ENCODE assay signal across 19 cellular contexts in the genomic region with DNA sequence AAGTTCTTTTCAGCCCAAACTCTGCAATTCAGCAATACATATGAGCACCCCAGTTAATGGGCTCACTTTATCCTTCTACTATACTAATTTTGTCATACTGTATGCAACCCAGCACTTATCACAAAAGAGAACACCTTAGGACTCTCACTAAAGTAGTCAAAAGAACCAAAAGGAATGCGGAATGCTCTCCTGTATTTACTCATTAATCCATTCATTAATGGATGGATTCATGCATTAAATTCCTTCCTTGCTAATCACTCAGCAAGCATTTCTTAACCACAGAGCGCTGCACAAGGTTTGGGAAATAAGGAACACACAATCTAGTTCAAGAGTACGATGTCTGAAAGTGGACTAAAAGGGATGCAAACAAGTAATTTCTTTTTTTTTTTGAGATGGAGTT.
"Had no signal": no experiment of that assay in that cellular context is flagged by ENCODE, and none has a peak within 500 bp of the region (broad histone marks: within the 10 kb centered on the region; RNA-seq: fewer than 3 reads in every experiment).

No MANE protein-coding gene starts in this region.

- ATAC-seq: left colon; right lobe of liver; stimulated activated effector memory CD8-positive, alpha-beta T cell treated with anti-CD3 and anti-CD28 coated beads, Interleukin-12 subunit alpha, Interleukin-12 subunit beta, amount 100 ng/mL, for 72 hours had no signal

- H3K9me2 ChIP-seq: SK-N-SH had no signal

- H3K4me3 Mint-ChIP-seq: activated B cell treated with CpG ODN at 0.5 μM for 24 hours; activated CD4-positive, alpha-beta memory T cell treated with anti-CD3 and anti-CD28 coated beads, Interleukin-2, amount 10 ng/mL, durations not matched to agents 7 days and 5 days; dendritic cell treated with granulocyte-macrophage colony-stimulating factor and Interleukin-4, amounts not matched to agents 40 ng/mL and 50 ng/mL, for 4 days; stimulated activated effector memory CD8-positive, alpha-beta T cell treated with anti-CD3 and anti-CD28 coated beads, Interleukin-12 subunit alpha, Interleukin-12 subunit beta, amount 100 ng/mL, for 72 hours; T-helper 2 cell treated with Interferon-gamma antibody and Interleukin-4, amounts not matched to agents 5 μg/mL and 100 μg/mL, for 36 hours had no signal

- H3K36me3 ChIP-seq: ascending aorta, esophagus squamous epithelium, prostate gland, right lobe of liver, thoracic aorta had no signal

- H3K36me3 Mint-ChIP-seq: stimulated activated effector memory CD8-positive, alpha-beta T cell treated with anti-CD3 and anti-CD28 coated beads, Interleukin-12 subunit alpha, Interleukin-12 subunit beta, amount 100 ng/mL, for 72 hours had no signal

- H3K4me3 ChIP-seq: ascending aorta, esophagus squamous epithelium, prostate gland, right lobe of liver, smooth muscle cell, thoracic aorta had no signal

- H3K9me3 ChIP-seq: ascending aorta, esophagus squamous epithelium, prostate gland, right lobe of liver, SK-N-SH, thoracic aorta had no signal

- H3K27ac ChIP-seq: ascending aorta, esophagus squamous epithelium, prostate gland, right lobe of liver, thoracic aorta had no signal

- H3K9me3 Mint-ChIP-seq: activated B cell treated with CpG ODN at 0.5 μM for 24 hours; dendritic cell treated with granulocyte-macrophage colony-stimulating factor and Interleukin-4, amounts not matched to agents 40 ng/mL and 50 ng/mL, for 4 days; stimulated activated effector memory CD8-positive, alpha-beta T cell treated with anti-CD3 and anti-CD28 coated beads, Interleukin-12 subunit alpha, Interleukin-12 subunit beta, amount 100 ng/mL, for 72 hours had no signal

- H3K4me1 ChIP-seq: ascending aorta, prostate gland had no signal

- H3K27ac Mint-ChIP-seq: activated B cell treated with CpG ODN at 0.5 μM for 24 hours; activated CD4-positive, alpha-beta memory T cell treated with anti-CD3 and anti-CD28 coated beads, Interleukin-2, amount 10 ng/mL, durations not matched to agents 7 days and 5 days; dendritic cell treated with granulocyte-macrophage colony-stimulating factor and Interleukin-4, amounts not matched to agents 40 ng/mL and 50 ng/mL, for 4 days; stimulated activated effector memory CD8-positive, alpha-beta T cell treated with anti-CD3 and anti-CD28 coated beads, Interleukin-12 subunit alpha, Interleukin-12 subunit beta, amount 100 ng/mL, for 72 hours; T-helper 2 cell treated with Interferon-gamma antibody and Interleukin-4, amounts not matched to agents 5 μg/mL and 100 μg/mL, for 36 hours had no signal

- DNase-seq: activated B cell treated with CpG ODN at 0.5 μM for 24 hours; activated CD4-positive, alpha-beta memory T cell treated with anti-CD3 and anti-CD28 coated beads, Interleukin-2, amount 10 ng/mL, durations not matched to agents 7 days and 5 days; activated CD4-positive, alpha-beta T cell treated with anti-CD3 and anti-CD28 coated beads for 48 hours; activated naive CD4-positive, alpha-beta T cell treated with anti-CD3 and anti-CD28 coated beads, Interleukin-2, amount 50 U/mL, for 16 hours; activated T-cell treated with anti-CD3 and anti-CD28 coated beads, Interleukin-2, amount 50 U/mL, for 1 hour; effector CD8-positive, alpha-beta T cell; esophagus squamous epithelium; left colon; midbrain; right lobe of liver; SK-N-SH; stimulated activated CD4-positive, alpha-beta T cell treated with anti-CD3 and anti-CD28 coated beads, Interleukin-4, amount 100 ng/mL, for 1 hour had no signal

- H3K4me1 Mint-ChIP-seq: activated B cell treated with CpG ODN at 0.5 μM for 24 hours had no signal

- H3K4me2 ChIP-seq: SK-N-SH, smooth muscle cell had no signal

- H3K9ac ChIP-seq: SK-N-SH had no signal

- H3K27me3 Mint-ChIP-seq: activated B cell treated with CpG ODN at 0.5 μM for 24 hours; activated CD4-positive, alpha-beta memory T cell treated with anti-CD3 and anti-CD28 coated beads, Interleukin-2, amount 10 ng/mL, durations not matched to agents 7 days and 5 days had no signal

- H3K27me3 ChIP-seq: ascending aorta, esophagus squamous epithelium, right lobe of liver had no signal
